Comparison of ENCODE assay signal across 11 cellular contexts in genomic region chr15:40239671-40240618, GRCh38. TPM values are rescaled to one million over a fixed set of nuclear protein-coding genes. Genes with fewer than 3 reads are reported as not detected.
A peak's percentile ranks its signal among the peaks of the same experiment; 100 is the strongest.
DNase-seq lines count a peak whose midpoint lies in the region; ATAC-seq, FAIRE-seq and TF ChIP-seq lines count a peak whose summit lies in the region.
"Had no signal": no experiment of that assay in that cellular context is flagged by ENCODE, and none has a peak within 500 bp of the region (broad histone marks: within the 10 kb centered on the region; RNA-seq: fewer than 3 reads in every experiment).

No MANE protein-coding gene starts in this region.

- intact Hi-C loops in activated CD4-positive, alpha-beta T cell treated with anti-CD3 and anti-CD28 coated beads, Interleukin-2, amount 10 ng/mL, durations not matched to agents 24 days and 14 days (cut with micrococcal nuclease) = no loop called here
- intact Hi-C loops in stomach (cut with DNase I; ENCODE audit: low total_unique reads) = no loop called here

- H3K36me3 Mint-ChIP-seq in activated CD4-positive, alpha-beta T cell treated with anti-CD3 and anti-CD28 coated beads, Interleukin-2, amount 10 ng/mL, durations not matched to agents 24 days and 14 days (ENCODE audit: low read depth) = peaks cover 2% of the 10 kb centered on the region

- H3K4me3 Mint-ChIP-seq in activated CD4-positive, alpha-beta T cell treated with anti-CD3 and anti-CD28 coated beads, Interleukin-2, amount 10 ng/mL, durations not matched to agents 24 days and 14 days = peak overlapping the region; percentile 45
- H3K4me3 Mint-ChIP-seq: activated CD4-positive, alpha-beta T cell treated with anti-CD3 and anti-CD28 coated beads for 36 hours had no signal

- peaks cover 7% of the 10 kb centered on the region for H3K4me1 Mint-ChIP-seq in activated CD4-positive, alpha-beta T cell treated with anti-CD3 and anti-CD28 coated beads, Interleukin-2, amount 10 ng/mL, durations not matched to agents 24 days and 14 days

- H3K27me3 Mint-ChIP-seq in activated CD4-positive, alpha-beta T cell treated with anti-CD3 and anti-CD28 coated beads, Interleukin-2, amount 10 ng/mL, durations not matched to agents 24 days and 14 days = peaks cover 17% of the 10 kb centered on the region

- FAIRE-seq in HTR-8/SVneo (lab: Jason Lieb, UNC) = no peak

- H3K36me3 ChIP-seq in WERI-Rb-1 (no peaks in the 10 kb centered on the region), stomach (no peaks in the 10 kb centered on the region)
- H3K36me3 ChIP-seq: gastrocnemius medialis had no signal

- H3K9me3 ChIP-seq in WERI-Rb-1 (ENCODE audit: severe bottlenecking) (no peaks in the 10 kb centered on the region), iPS-18c (ENCODE audit: control insufficient read depth, insufficient read depth, low read length) (no peaks in the 10 kb centered on the region), stomach (no peaks in the 10 kb centered on the region)
- H3K9me3 ChIP-seq: gastrocnemius medialis had no signal

- H3K27ac ChIP-seq in WERI-Rb-1 (no peak overlapping the region), stomach (peak overlapping the region in 1 of 5 donors; percentile 48)
- H3K27ac ChIP-seq: gastrocnemius medialis had no signal

- no peak overlapping the region for H3K27ac Mint-ChIP-seq in activated CD4-positive, alpha-beta T cell treated with anti-CD3 and anti-CD28 coated beads, Interleukin-2, amount 10 ng/mL, durations not matched to agents 24 days and 14 days
- H3K27ac Mint-ChIP-seq: activated CD4-positive, alpha-beta T cell treated with anti-CD3 and anti-CD28 coated beads for 36 hours had no signal

- TF ChIP-seq EP300 in stomach (IDR thresholded peaks at IDR 0.05) = no peak

- peaks cover 10 to 21% (median 13%) of the 10 kb centered on the region in 4 donors for H3K4me1 ChIP-seq in stomach

- TF ChIP-seq POLR2A in stomach (IDR thresholded peaks at IDR 0.05) = no peak

- DNase-seq in activated CD4-positive, alpha-beta T cell treated with anti-CD3 and anti-CD28 coated beads, Interleukin-2, amount 10 ng/mL, durations not matched to agents 24 days and 14 days = no peak
- no peak for DNase-seq in activated CD4-positive, alpha-beta T cell treated with anti-CD3 and anti-CD28 coated beads for 4 hours
- no peak for DNase-seq in WERI-Rb-1
- DNase-seq in stomach = peak; percentile 22
- no peak for DNase-seq in HTR-8/SVneo (ENCODE audit: insufficient read length, low spot score)
- DNase-seq in T-helper 1 cell = no peak

- peak overlapping the region; percentile 26; the same call in 1 of the 2 replicates for H3K4me3 ChIP-seq in WERI-Rb-1 (ENCODE audit: low read depth, low read length)
- H3K4me3 ChIP-seq in iPS-18c (ENCODE audit: insufficient read depth, low read depth, low read length) = peak overlapping the region; percentile 37; the same call in 1 of the 2 replicates
- H3K4me3 ChIP-seq in stomach = peak overlapping the region in 2 of 4 donors; percentile 36 to 39

- TF ChIP-seq CTCF in WERI-Rb-1 (IDR thresholded peaks at IDR 0.05; ENCODE audit: low read depth, low read length) (no peak), stomach (IDR thresholded peaks at IDR 0.05) (no peak)

- no peaks in the 10 kb centered on the region for H3K9me3 Mint-ChIP-seq in activated CD4-positive, alpha-beta T cell treated with anti-CD3 and anti-CD28 coated beads, Interleukin-2, amount 10 ng/mL, durations not matched to agents 24 days and 14 days

- 76 to 82% (median 79%) methylated on average over 15 to 20 of the region's 20 CpGs for WGBS in stomach, 5 donors

- H3K27me3 ChIP-seq in WERI-Rb-1 (ENCODE audit: insufficient read depth, low read depth, severe bottlenecking) = no peaks in the 10 kb centered on the region
- H3K27me3 ChIP-seq in stomach = peaks cover 0 to 33% (median 7%) of the 10 kb centered on the region in 3 donors

- no peak for ATAC-seq in GM21528 (IDR thresholded peaks at IDR 0.05; ENCODE audit: low FRiP score, unreplicated experiment)

RNA-seq across cellular contexts. Expression of gene PAK6, which starts 1.1 kb away (rescaled TPM):
- 0.33 and 0.54 TPM in 2 replicates for total RNA-seq in activated CD4-positive, alpha-beta T cell treated with anti-CD3 and anti-CD28 coated beads, Interleukin-2, amount 10 ng/mL, durations not matched to agents 24 days and 14 days
- total RNA-seq in stomach = 10 to 100 TPM in 3 of 5 donors, 1 to 10 TPM in 1, under 1 TPM in 1; under 0.01 to 91.9 (median 16.3) TPM
- polyA plus RNA-seq in stomach = 1 to 10 TPM; 1.8 to 7.7 (median 4.7) TPM

RNA-seq across cellular contexts. Expression of gene ANKRD63, which starts 42.9 kb away (rescaled TPM):
- total RNA-seq in activated CD4-positive, alpha-beta T cell treated with anti-CD3 and anti-CD28 coated beads, Interleukin-2, amount 10 ng/mL, durations not matched to agents 24 days and 14 days = not detected in 2 replicates
- under 1 TPM in 1 of 5 donors, not detected in 4; 0.37 TPM for total RNA-seq in stomach
- not detected for polyA plus RNA-seq in stomach
- total RNA-seq: activated CD4-positive, alpha-beta T cell treated with anti-CD3 and anti-CD28 coated beads for 36 hours; gastrocnemius medialis; OCI-LY7 had no signal
